36 cellular contexts compared by ENCODE assay signal in genomic region chr4:142500966-142501365, GRCh38.
DNase-seq lines count a peak whose midpoint lies in the region; ATAC-seq lines count a peak whose summit lies in the region.
"Had no signal": no experiment of that assay in that cellular context is flagged by ENCODE, and none has a peak within 500 bp of the region (broad histone marks: within the 10 kb centered on the region; RNA-seq: fewer than 3 reads in every experiment).

No MANE protein-coding gene starts in this region.

- 79% methylated on average over 3 of the region's 3 CpGs for WGBS in right cardiac atrium

- DNase-seq in left ventricle myocardium superior, result no peak
- no peak for DNase-seq in right cardiac atrium
- peak; percentile 13 to 64 for DNase-seq in NOMO-1 (lab: John Stamatoyannopoulos, UW; ENCODE audit: unreplicated experiment in 2 of 2)
- no peak for DNase-seq in left lobe of liver (ENCODE audit: low spot score)
- DNase-seq in HuH-7.5 (ENCODE audit: low spot score), result no peak
- DNase-seq in substantia nigra (lab: John Stamatoyannopoulos, UW), result no peak
- DNase-seq in ACHN, result no peak
- DNase-seq: activated CD4-positive, alpha-beta T cell treated with anti-CD3 and anti-CD28 coated beads, Interleukin-2, amount 50 U/mL, for 1 hour; activated CD4-positive, CD25-positive, alpha-beta regulatory T cell; activated effector memory CD4-positive, alpha-beta T cell treated with anti-CD3 and anti-CD28 coated beads, Interleukin-2, amount 50 U/mL, for 16 hours; activated naive CD8-positive, alpha-beta T cell treated with anti-CD3 and anti-CD28 coated beads for 36 hours; activated T-cell treated with anti-CD3 and anti-CD28 coated beads, Interleukin-2, amount 50 U/mL, for 1 hour; cortex of kidney; DMS53; effector memory CD4-positive, alpha-beta T cell; foreskin fibroblast; HCEC 1CT; MM.1S; NCI-H1417; NCI-H2081; NCI-H2227 treated with DMSO at 0.1 percent for 48 hours; NCI-H69; OCI-M1; retina; spleen; stimulated activated CD4-positive, alpha-beta T cell treated with anti-CD3 and anti-CD28 coated beads, Interleukin-2, amount 100 ng/mL, for 24 hours; T-helper 1 cell had no signal

- ATAC-seq in left ventricle myocardium superior (peak; percentile 50), right cardiac atrium (no peak), left lobe of liver (peak; percentile 95), GM18870 (IDR thresholded peaks at IDR 0.05; ENCODE audit: unreplicated experiment) (no peak)
- ATAC-seq: esophagus mucosa had no signal

- H3K9me3 ChIP-seq in right cardiac atrium (ENCODE audit: control insufficient read depth, low read length), result no peaks in the 10 kb centered on the region
- H3K9me3 ChIP-seq: ascending aorta, BLaER1, spleen, vagina had no signal

- no peak overlapping the region for H3K4me3 ChIP-seq in right cardiac atrium (ENCODE audit: low read length)
- H3K4me3 ChIP-seq: ascending aorta, BLaER1, SK-N-MC, spleen, vagina had no signal

- H3K27ac ChIP-seq in right cardiac atrium (ENCODE audit: low read length) (no peak overlapping the region), substantia nigra (ENCODE audit: low read depth, low read length, poor library complexity, severe bottlenecking) (no peak overlapping the region)
- H3K27ac ChIP-seq: ascending aorta, BLaER1, HL-60, KMS-11, RWPE1, SK-N-MC, spleen, vagina had no signal

- no peaks in the 10 kb centered on the region for H3K4me1 ChIP-seq in right cardiac atrium (ENCODE audit: control insufficient read depth, insufficient read depth, low read length)
- H3K4me1 ChIP-seq: ascending aorta, BLaER1, spleen, vagina had no signal

- H3K27me3 ChIP-seq in right cardiac atrium (ENCODE audit: control insufficient read depth, insufficient read depth), result no peaks in the 10 kb centered on the region
- H3K27me3 ChIP-seq: ascending aorta, BLaER1, spleen, vagina had no signal

- in situ Hi-C loops in ACHN (cut with HindIII; ENCODE audit: low pct_ligation_motif_present, low pct_unique_long_range_greater_than_20kb, low sequenced_read_pairs), result no loop called here

- intact Hi-C loops in left ventricle myocardium superior (cut with micrococcal nuclease), result no loop called here
- intact Hi-C loops in right cardiac atrium (cut with DNase I), result no loop called here

Comparison
In these comparisons a context has a peak if more than half of its experiments do, and no peak if none do; other contexts are left out.
1. ATAC-seq: peak in left ventricle myocardium superior (single experiment) and left lobe of liver (single experiment); none in right cardiac atrium (0 of 2) and GM18870 (single experiment).
2. DNase-seq: peak in NOMO-1 (2 of 2); none in left ventricle myocardium superior (single experiment), right cardiac atrium (0 of 3), left lobe of liver (single experiment), HuH-7.5 (single experiment), substantia nigra (0 of 49) and ACHN (single experiment).